In the genomic region with DNA sequence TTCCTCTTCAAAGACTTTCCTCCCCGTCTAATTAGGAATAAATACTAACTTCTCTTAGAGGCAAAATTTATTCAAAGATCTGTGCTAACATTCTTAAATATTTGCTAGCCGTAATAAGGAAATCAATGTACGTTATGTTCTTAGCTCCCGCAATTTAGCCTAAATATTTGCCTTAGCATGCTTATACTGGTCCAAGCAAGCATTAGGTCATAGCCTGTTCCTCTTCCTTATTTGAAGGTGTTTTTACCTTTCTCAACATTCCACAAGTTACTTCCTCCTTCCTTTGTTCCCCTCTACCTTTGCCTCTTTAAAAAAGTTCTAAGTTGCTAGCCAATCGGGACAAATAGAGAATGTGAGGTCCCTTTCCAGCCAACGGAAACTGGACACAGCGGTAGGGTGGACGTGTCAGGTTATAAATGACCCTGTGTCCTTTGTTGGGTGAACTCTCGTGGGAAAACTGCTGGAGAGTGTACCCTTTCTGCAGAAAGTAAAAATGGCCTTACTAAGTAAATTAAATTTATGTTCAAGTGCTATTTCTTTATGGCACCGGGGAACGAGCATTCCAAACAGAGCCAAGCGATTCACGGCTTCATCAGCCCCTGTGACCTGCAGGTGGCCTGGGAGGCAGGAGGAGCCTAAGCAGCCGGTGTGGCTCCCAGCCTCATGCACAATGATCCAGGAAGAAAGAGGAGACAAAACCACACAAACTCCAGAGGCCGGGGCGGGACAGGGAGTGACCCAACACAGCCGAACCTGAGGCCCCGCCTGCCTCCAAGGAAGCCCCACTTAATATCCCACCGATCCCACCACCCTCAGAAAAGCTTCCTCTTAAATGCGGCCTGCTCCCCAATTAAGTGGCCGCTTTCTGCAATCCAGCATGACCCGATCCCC, we compare ENCODE assay signal across 17 cellular contexts.
DNase-seq lines count a peak whose midpoint lies in the region; FAIRE-seq and TF ChIP-seq lines count a peak whose summit lies in the region.
"Had no signal": no experiment of that assay in that cellular context is flagged by ENCODE, and none has a peak within 500 bp of the region (broad histone marks: within the 10 kb centered on the region; RNA-seq: fewer than 3 reads in every experiment).

No MANE protein-coding gene starts in this region.

- H3K4me1 ChIP-seq in astrocyte (ENCODE audit: insufficient read depth, low read length), result peaks cover 2% of the 10 kb centered on the region
- peaks cover 31% of the 10 kb centered on the region for H3K4me1 ChIP-seq in keratinocyte (ENCODE audit: control insufficient read depth, extremely low read depth, insufficient read depth, low read length)
- peaks cover 9% of the 10 kb centered on the region for H3K4me1 ChIP-seq in prostate gland (replicated peaks)

- H2AFZ ChIP-seq in astrocyte (ENCODE audit: low read depth, low read length) (no peak overlapping the region), keratinocyte (ENCODE audit: control insufficient read depth, low read length) (no peak overlapping the region)

- no peak for TF ChIP-seq CTCF in astrocyte (IDR thresholded peaks at IDR 0.05; ENCODE audit: insufficient read depth, low read depth, low read length)
- TF ChIP-seq CTCF in keratinocyte (optimal IDR thresholded peaks at IDR 0.05 in 1 of 3, IDR thresholded peaks at IDR 0.05 in 1 of 3, conservative IDR thresholded peaks at IDR 0.05 in 1 of 3; ENCODE audit: extremely low read depth in 1 of 3, insufficient read depth in 2 of 3, low read length in 3 of 3), result no peak
- peak in 1 of 4 experiments; percentile 0 for TF ChIP-seq CTCF in prostate gland (IDR thresholded peaks at IDR 0.05)

- H3K9me1 ChIP-seq in keratinocyte (ENCODE audit: control insufficient read depth, extremely low read depth, insufficient read depth, low read length), result peaks cover 3% of the 10 kb centered on the region

- DNase-seq in ELF-1 (ENCODE audit: low read depth, low spot score) (peak; percentile 40), astrocyte (ENCODE audit: low read depth) (no peak), keratinocyte (ENCODE audit: low read depth, low spot score) (no peak), prostate gland (ENCODE audit: low spot score) (no peak), NCI-H1092 (lab: John Stamatoyannopoulos, UW) (no peak), NCI-H524 treated with DMSO at 0.1 percent for 48 hours (lab: John Stamatoyannopoulos, UW) (no peak), medulla oblongata (ENCODE audit: extremely low spot score) (no peak), NCI-H2029 (lab: John Stamatoyannopoulos, UW) (no peak)
- DNase-seq: activated naive CD4-positive, alpha-beta T cell; AML-193; DND-41; immature natural killer cell; NCI-H146; NK-92 treated with Interleukin-12 subunit alpha and Interleukin-12 subunit beta, amount 100 ng/mL, for 24 hours; stimulated activated CD8-positive, alpha-beta memory T cell treated with anti-CD3 and anti-CD28 coated beads, Interleukin-4, amount 100 ng/mL, for 48 hours had no signal

- H3K27ac ChIP-seq in astrocyte (ENCODE audit: low read depth, low read length), result no peak overlapping the region
- H3K27ac ChIP-seq in keratinocyte (ENCODE audit: control insufficient read depth, insufficient read depth, low read length), result peak overlapping the region; percentile 36
- H3K27ac ChIP-seq in prostate gland, result peak overlapping the region; percentile 69 to 80

- H3K4me3 ChIP-seq in astrocyte (ENCODE audit: insufficient read depth, low read depth, low read length), result no peak overlapping the region
- no peak overlapping the region for H3K4me3 ChIP-seq in keratinocyte (ENCODE audit: control insufficient read depth in 2 of 3, extremely low read depth in 1 of 3, insufficient read depth in 2 of 3, low read depth in 1 of 3, low read length in 3 of 3)
- H3K4me3 ChIP-seq in prostate gland, result peak overlapping the region in 1 of 2 donors; percentile 13
- H3K4me3 ChIP-seq: GM12878, K562 had no signal

- no peaks in the 10 kb centered on the region for H3K36me3 ChIP-seq in astrocyte (ENCODE audit: insufficient read depth, low read length)
- peaks cover 20 to 27% of the 10 kb centered on the region in 2 experiments for H3K36me3 ChIP-seq in keratinocyte (ENCODE audit: control insufficient read depth in 2 of 2, extremely low read depth in 1 of 2, insufficient read depth in 2 of 2, low read length in 2 of 2)
- no peaks in the 10 kb centered on the region for H3K36me3 ChIP-seq in prostate gland

- TF ChIP-seq POLR2A in prostate gland (IDR thresholded peaks at IDR 0.05), result no peak

- peaks cover 30% of the 10 kb centered on the region for H3K4me1 Mint-ChIP-seq in astrocyte (ENCODE audit: low read depth, unreplicated experiment)

- intact Hi-C loops in prostate gland (cut with DNase I), result no loop called here

- dilution Hi-C loops in keratinocyte (cut with MboI; ENCODE audit: extremely low pct_ligation_motif_present, low sequenced_read_pairs), result no loop called here

- WGBS in prostate gland, result 56% methylated on average over 22 of the region's 22 CpGs

- H3K9ac ChIP-seq in astrocyte (ENCODE audit: low read length) (no peak overlapping the region), keratinocyte (ENCODE audit: control insufficient read depth, extremely low read depth, insufficient read depth, low read length) (no peak overlapping the region)

- H3K27ac Mint-ChIP-seq in astrocyte (ENCODE audit: unreplicated experiment), result peak overlapping the region; percentile 47

- no peak overlapping the region for H3K4me2 ChIP-seq in astrocyte (ENCODE audit: low read length)
- H3K4me2 ChIP-seq in keratinocyte (ENCODE audit: control insufficient read depth, extremely low read depth, insufficient read depth, low read depth, low read length), result peak overlapping the region; percentile 61

- H3K9me3 ChIP-seq in astrocyte (ENCODE audit: insufficient read depth, low read depth, low read length), result no peaks in the 10 kb centered on the region
- no peaks in the 10 kb centered on the region for H3K9me3 ChIP-seq in keratinocyte (ENCODE audit: control insufficient read depth, low read depth, low read length)
- H3K9me3 ChIP-seq in prostate gland, result no peaks in the 10 kb centered on the region

- H4K20me1 ChIP-seq in astrocyte (ENCODE audit: insufficient read depth, low read length) (peaks cover 94% of the 10 kb centered on the region), keratinocyte (ENCODE audit: control insufficient read depth, extremely low read depth, insufficient read depth, low read length) (peaks cover 16% of the 10 kb centered on the region)

- H3K79me2 ChIP-seq in astrocyte (ENCODE audit: insufficient read depth, low read length) (peaks cover 85% of the 10 kb centered on the region), keratinocyte (ENCODE audit: control insufficient read depth, insufficient read depth, low read length) (peaks cover 79% of the 10 kb centered on the region)

- no peak for FAIRE-seq in astrocyte (lab: Jason Lieb, UNC)
- FAIRE-seq in keratinocyte (lab: Jason Lieb, UNC), result peak; percentile 26
- FAIRE-seq: GM12878, K562 had no signal

- no peak overlapping the region for H3K4me3 Mint-ChIP-seq in astrocyte (ENCODE audit: unreplicated experiment)
- H3K4me3 Mint-ChIP-seq: immature natural killer cell had no signal

- H3K9me3 Mint-ChIP-seq in astrocyte (ENCODE audit: unreplicated experiment), result no peaks in the 10 kb centered on the region
- H3K9me3 Mint-ChIP-seq: immature natural killer cell had no signal

- peaks cover 11% of the 10 kb centered on the region for H3K36me3 Mint-ChIP-seq in astrocyte (ENCODE audit: low read depth, unreplicated experiment)

- no peaks in the 10 kb centered on the region for H3K27me3 Mint-ChIP-seq in astrocyte (ENCODE audit: low read depth, unreplicated experiment)

- no peaks in the 10 kb centered on the region for H3K27me3 ChIP-seq in astrocyte (ENCODE audit: insufficient read depth, low read length)
- no peaks in the 10 kb centered on the region for H3K27me3 ChIP-seq in keratinocyte (ENCODE audit: control insufficient read depth, extremely low read depth, insufficient read depth, low read length)
- H3K27me3 ChIP-seq in prostate gland (replicated peaks; ENCODE audit: insufficient read depth), result no peaks in the 10 kb centered on the region
